20 cellular contexts compared by ENCODE assay signal in genomic region chr13:63010072-63010658, GRCh38.
"Had no signal": no experiment of that assay in that cellular context is flagged by ENCODE, and none has a peak within 500 bp of the region (broad histone marks: within the 10 kb centered on the region; RNA-seq: fewer than 3 reads in every experiment).

No MANE protein-coding gene starts in this region.

- H3K4me1 Mint-ChIP-seq: activated B cell treated with CpG ODN at 0.5 μM for 24 hours; activated CD4-positive, alpha-beta memory T cell treated with anti-CD3 and anti-CD28 coated beads, Interleukin-2, amount 10 ng/mL, durations not matched to agents 7 days and 5 days; activated CD4-positive, alpha-beta T cell treated with anti-CD3 and anti-CD28 coated beads, Interleukin-2, amount 10 ng/mL, durations not matched to agents 7 days and 5 days; activated naive CD4-positive, alpha-beta T cell treated with anti-CD3 and anti-CD28 coated beads, Interleukin-2, amount 10 ng/mL, durations not matched to agents 7 days and 5 days; activated naive CD8-positive, alpha-beta T cell treated with anti-CD3 and anti-CD28 coated beads for 36 hours had no signal

- DNase-seq: activated B cell treated with CpG ODN at 0.5 μM for 24 hours; activated CD4-positive, alpha-beta memory T cell treated with anti-CD3 and anti-CD28 coated beads, Interleukin-2, amount 10 ng/mL, durations not matched to agents 7 days and 5 days; activated CD4-positive, alpha-beta T cell treated with anti-CD3 and anti-CD28 coated beads for 1 hour; activated CD4-positive, alpha-beta T cell treated with anti-CD3 and anti-CD28 coated beads, Interleukin-2, amount 10 ng/mL, durations not matched to agents 7 days and 5 days; activated gamma-delta T cell treated with Interleukin-2 at 50 U/mL for 16 hours; activated naive CD4-positive, alpha-beta T cell treated with anti-CD3 and anti-CD28 coated beads, Interleukin-2, amount 10 ng/mL, durations not matched to agents 7 days and 5 days; activated naive CD8-positive, alpha-beta T cell treated with anti-CD3 and anti-CD28 coated beads for 36 hours; activated T-cell treated with anti-CD3 and anti-CD28 coated beads, Interleukin-2, amount 50 U/mL, for 72 hours; brain microvascular endothelial cell; cerebellar nuclear complex; NCI-H1048; NCI-H1930; NCI-H2107; NCI-H510A treated with DMSO at 0.1 percent for 48 hours; NCI-H69; PC-9; SHP77 treated with DMSO at 0.1 percent for 48 hours had no signal

- H3K27ac Mint-ChIP-seq: activated B cell treated with CpG ODN at 0.5 μM for 24 hours; activated CD4-positive, alpha-beta memory T cell treated with anti-CD3 and anti-CD28 coated beads, Interleukin-2, amount 10 ng/mL, durations not matched to agents 7 days and 5 days; activated CD4-positive, alpha-beta T cell treated with anti-CD3 and anti-CD28 coated beads, Interleukin-2, amount 10 ng/mL, durations not matched to agents 7 days and 5 days; activated naive CD4-positive, alpha-beta T cell treated with anti-CD3 and anti-CD28 coated beads, Interleukin-2, amount 10 ng/mL, durations not matched to agents 7 days and 5 days; activated naive CD8-positive, alpha-beta T cell treated with anti-CD3 and anti-CD28 coated beads for 36 hours; activated T-cell treated with anti-CD3 and anti-CD28 coated beads, Interleukin-2, amount 50 U/mL, for 72 hours; activated T-helper 2 cell treated with anti-CD3 and anti-CD28 coated beads, Interferon-gamma antibody, Interleukin-2, Interleukin-4, amounts not matched to agents 10 μg/mL and 5 μg/mL and 100 μg/mL, durations not matched to agents 14 hours and 24 hours and 36 hours; T-helper 1 cell treated with Interleukin-12 subunit alpha and Interleukin-12 subunit beta and Interleukin-4 antibody, amounts not matched to agents 30 μg/mL and 1 μg/mL, for 36 hours had no signal

- H3K36me3 ChIP-seq: brain microvascular endothelial cell, cardiac muscle cell had no signal

- H3K4me2 ChIP-seq: PC-9 had no signal

- H2AFZ ChIP-seq: PC-9 had no signal

- H3K36me3 Mint-ChIP-seq: activated naive CD4-positive, alpha-beta T cell treated with anti-CD3 and anti-CD28 coated beads, Interleukin-2, amount 10 ng/mL, durations not matched to agents 7 days and 5 days; activated naive CD8-positive, alpha-beta T cell treated with anti-CD3 and anti-CD28 coated beads for 36 hours had no signal

- H3K27ac ChIP-seq: brain microvascular endothelial cell, cardiac muscle cell, PC-9 had no signal

- H3K4me3 Mint-ChIP-seq: activated B cell treated with CpG ODN at 0.5 μM for 24 hours; activated CD4-positive, alpha-beta memory T cell treated with anti-CD3 and anti-CD28 coated beads, Interleukin-2, amount 10 ng/mL, durations not matched to agents 7 days and 5 days; activated CD4-positive, alpha-beta T cell treated with anti-CD3 and anti-CD28 coated beads, Interleukin-2, amount 10 ng/mL, durations not matched to agents 7 days and 5 days; activated naive CD4-positive, alpha-beta T cell treated with anti-CD3 and anti-CD28 coated beads, Interleukin-2, amount 10 ng/mL, durations not matched to agents 7 days and 5 days; activated naive CD8-positive, alpha-beta T cell treated with anti-CD3 and anti-CD28 coated beads for 36 hours; activated T-cell treated with anti-CD3 and anti-CD28 coated beads, Interleukin-2, amount 50 U/mL, for 72 hours; T-helper 1 cell treated with Interleukin-12 subunit alpha and Interleukin-12 subunit beta and Interleukin-4 antibody, amounts not matched to agents 30 μg/mL and 1 μg/mL, for 36 hours had no signal

- ATAC-seq: activated T-cell treated with anti-CD3 and anti-CD28 coated beads, Interleukin-2, amount 50 U/mL, for 72 hours had no signal

- H3K27me3 Mint-ChIP-seq: activated B cell treated with CpG ODN at 0.5 μM for 24 hours; activated CD4-positive, alpha-beta memory T cell treated with anti-CD3 and anti-CD28 coated beads, Interleukin-2, amount 10 ng/mL, durations not matched to agents 7 days and 5 days; activated CD4-positive, alpha-beta T cell treated with anti-CD3 and anti-CD28 coated beads, Interleukin-2, amount 10 ng/mL, durations not matched to agents 7 days and 5 days; activated naive CD4-positive, alpha-beta T cell treated with anti-CD3 and anti-CD28 coated beads, Interleukin-2, amount 10 ng/mL, durations not matched to agents 7 days and 5 days; activated naive CD8-positive, alpha-beta T cell treated with anti-CD3 and anti-CD28 coated beads for 36 hours had no signal

- H3K4me3 ChIP-seq: cardiac muscle cell, PC-9 had no signal

- H3K27me3 ChIP-seq: brain microvascular endothelial cell, cardiac muscle cell had no signal
